In the genomic region with DNA sequence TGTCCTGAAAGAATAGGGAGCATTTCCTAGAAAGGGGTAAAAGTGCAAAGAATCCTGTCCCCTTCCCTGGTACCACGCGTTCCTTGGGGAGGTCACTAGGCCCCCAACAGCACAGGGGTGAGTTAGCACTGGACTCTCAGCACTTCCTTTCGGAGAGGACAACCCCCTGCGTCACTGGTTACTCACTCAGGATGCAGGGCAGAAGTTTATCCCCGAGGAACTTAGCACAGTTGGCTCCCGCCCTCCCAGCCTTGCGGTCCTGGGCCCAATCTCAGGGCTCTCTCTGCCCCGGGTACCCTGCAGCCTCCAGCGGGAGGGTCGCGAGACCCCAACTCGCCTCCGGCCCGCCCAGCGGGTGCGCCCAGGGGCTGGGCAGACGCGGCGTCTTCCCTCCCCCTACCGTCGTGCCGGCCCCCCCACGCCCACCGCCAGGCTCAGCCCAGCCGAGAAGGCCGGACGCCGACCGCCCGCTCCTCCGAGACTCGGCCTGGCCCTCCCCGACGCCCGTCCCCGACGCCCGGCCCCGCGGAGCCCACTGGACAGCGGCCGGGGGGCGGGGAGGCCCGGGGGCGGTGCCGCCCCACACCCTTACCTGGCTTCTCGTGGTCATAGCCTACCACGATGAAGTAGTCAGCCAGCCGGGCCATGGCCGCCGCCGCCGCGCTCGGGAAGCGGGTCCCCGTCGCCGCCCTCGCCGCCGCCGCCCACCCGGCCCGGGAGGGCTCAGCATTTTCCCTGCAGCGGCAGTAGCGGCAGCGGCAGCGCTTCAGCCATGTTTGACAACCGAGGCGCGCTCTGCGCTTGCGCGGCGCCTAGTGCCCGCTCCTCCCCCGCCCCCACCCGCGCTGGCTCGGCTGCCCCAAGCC, we compare ENCODE assay signal across 8 cellular contexts. TPM values are rescaled to one million over a fixed set of nuclear protein-coding genes. Genes with fewer than 3 reads are reported as not detected.
DNase-seq lines count a peak whose midpoint lies in the region; ATAC-seq lines count a peak whose summit lies in the region.

SBF2 (minus strand) TSS at position 797 of the 866 bp plus-strand sequence; CDS start at position 647, 150 bp downstream.

- peak within 1 kb of the TSS; percentile 77 to 87 (median 84) for H3K4me3 ChIP-seq in skeletal muscle tissue (ENCODE audit: low read length in 3 of 3)

- H3K4me1 ChIP-seq in skeletal muscle tissue (ENCODE audit: control insufficient read depth in 3 of 3, insufficient read depth in 3 of 3, low read length in 3 of 3) = peaks cover 6 to 21% (median 10%) of the 10 kb centered on the region in 3 donors

- H3K9me3 ChIP-seq in skeletal muscle tissue (ENCODE audit: control insufficient read depth in 3 of 3, low read length in 3 of 3) = no peaks in the 10 kb centered on the region

- H3K27me3 ChIP-seq in skeletal muscle tissue (ENCODE audit: control insufficient read depth in 3 of 3, insufficient read depth in 3 of 3, low read length in 3 of 3) = no peaks in the 10 kb centered on the region

- no peaks in the 10 kb centered on the region for H3K36me3 ChIP-seq in skeletal muscle tissue (ENCODE audit: control insufficient read depth in 3 of 3, insufficient read depth in 3 of 3, low read length in 3 of 3)

- H3K9ac ChIP-seq in skeletal muscle tissue (ENCODE audit: low read depth in 1 of 3, low read length in 3 of 3) = peak within 1 kb of the TSS; percentile 80 to 84 (median 80)

- ATAC-seq in GM21367 (IDR thresholded peaks at IDR 0.05; ENCODE audit: unreplicated experiment) = no peak

- DNase-seq in DMS53 (lab: John Stamatoyannopoulos, UW) = peak; percentile 85
- peak; percentile 12 for DNase-seq in GOT3 (lab: John Stamatoyannopoulos, UW)
- DNase-seq in NCI-H146 treated with DMSO at 0.1 percent for 48 hours (lab: John Stamatoyannopoulos, UW; ENCODE audit: unreplicated experiment) = peak; percentile 43
- peak; percentile 57 to 64 (median 58) for DNase-seq in activated CD4-positive, CD25-positive, alpha-beta regulatory T cell (lab: John Stamatoyannopoulos, UW)
- DNase-seq in caudate nucleus (lab: John Stamatoyannopoulos, UW) = peak in 57 of 61 donors; percentile 28 to 88 (median 72)
- peak; percentile 78 for DNase-seq in iPS-NIHi7 (ENCODE audit: extremely low spot score)

- H3K27ac ChIP-seq in caudate nucleus (ENCODE audit: low read depth, low read length) (peak within 1 kb of the TSS; percentile 76), skeletal muscle tissue (ENCODE audit: low read depth, low read length) (peak within 1 kb of the TSS; percentile 89)

RNA-seq across cellular contexts. Expression of gene SBF2, which starts in this region (rescaled TPM):
- 34.4 TPM for total RNA-seq in skeletal muscle tissue

Comparison
In these comparisons a context has a peak if more than half of its experiments do, and no peak if none do; other contexts are left out.
1. DNase-seq: peak in every context shown above with its lines; median percentile 85 in DMS53; 78 in iPS-NIHi7; 72 in caudate nucleus; 58 in activated CD4-positive, CD25-positive, alpha-beta regulatory T cell; 43 in NCI-H146 treated with DMSO at 0.1 percent for 48 hours; 12 in GOT3.